31 cellular contexts compared by ENCODE assay signal in genomic region chr14:71444030-71444822, GRCh38.
DNase-seq lines count a peak whose midpoint lies in the region; ATAC-seq, FAIRE-seq and TF ChIP-seq lines count a peak whose summit lies in the region.
"Had no signal": no experiment of that assay in that cellular context is flagged by ENCODE, and none has a peak within 500 bp of the region (broad histone marks: within the 10 kb centered on the region; RNA-seq: fewer than 3 reads in every experiment).

No MANE protein-coding gene starts in this region.

- intact Hi-C loops in IMR-90 (cut with micrococcal nuclease): no loop called here

- TF ChIP-seq RAD21 in IMR-90 (IDR thresholded peaks at IDR 0.05; ENCODE audit: low read length): no peak

- no peak overlapping the region; the same call in 1 of the 2 replicates for H3K14ac ChIP-seq in IMR-90 (replicated peaks; ENCODE audit: low read depth, low read length)

- ATAC-seq in CD4-positive, CD25-positive, alpha-beta regulatory T cell (ENCODE audit: low read depth in 2 of 2): no peak
- ATAC-seq in IMR-90 (ENCODE audit: low read depth) (no peak), HG02870 (IDR thresholded peaks at IDR 0.05; ENCODE audit: unreplicated experiment) (no peak), HG03354 (IDR thresholded peaks at IDR 0.05; ENCODE audit: poor library complexity, severe bottlenecking, unreplicated experiment) (no peak)
- ATAC-seq: left cardiac atrium; mucosa of descending colon; natural killer cell treated with Interleukin-12 subunit alpha and Interleukin-12 subunit beta and Interleukin-15 and Interleukin-18, amount 100 ng/mL, for 72 hours; PC-3; stimulated activated memory B cell treated with anti-CD40 and anti-IgM and Interleukin-4, amounts not matched to agents 10 μg/mL and 1 μg/mL and 100 μg/mL, for 72 hours had no signal

- no peaks in the 10 kb centered on the region for H3K9me3 Mint-ChIP-seq in CD4-positive, CD25-positive, alpha-beta regulatory T cell
- H3K9me3 Mint-ChIP-seq in nephron progenitor cell: no peaks in the 10 kb centered on the region
- H3K9me3 Mint-ChIP-seq: activated T-helper 1 cell treated with anti-CD3 and anti-CD28 coated beads, Interleukin-12 subunit alpha, Interleukin-12 subunit beta, Interleukin-2, Interleukin-4 antibody, amounts not matched to agents 30 ng/mL and 10 ng/mL and 1 ng/mL, durations not matched to agents 14 hours and 24 hours and 36 hours; natural killer cell treated with Interleukin-12 subunit alpha and Interleukin-12 subunit beta and Interleukin-15 and Interleukin-18, amount 100 ng/mL, for 72 hours; stimulated activated memory B cell treated with anti-CD40 and anti-IgM and Interleukin-4, amounts not matched to agents 10 μg/mL and 1 μg/mL and 100 μg/mL, for 72 hours had no signal

- peaks cover 9 to 22% (median 12%) of the 10 kb centered on the region in 4 donors for H3K4me1 Mint-ChIP-seq in CD4-positive, CD25-positive, alpha-beta regulatory T cell
- peaks cover 4% of the 10 kb centered on the region for H3K4me1 Mint-ChIP-seq in nephron progenitor cell

- H4K5ac ChIP-seq in IMR-90 (ENCODE audit: low read depth, low read length): no peak overlapping the region

- no peak for DNase-seq in CD4-positive, CD25-positive, alpha-beta regulatory T cell
- DNase-seq in GM19239 (ENCODE audit: insufficient read length, low spot score) (no peak), IMR-90 (no peak), nephron progenitor cell (no peak), NCI-H226 (no peak)
- DNase-seq: ACHN; activated CD4-positive, alpha-beta T cell treated with anti-CD3 and anti-CD28 coated beads, Interleukin-2, amount 50 U/mL, for 4 hours; activated CD4-positive, CD25-positive, alpha-beta regulatory T cell; activated naive CD4-positive, alpha-beta T cell treated with anti-CD3 and anti-CD28 coated beads, Interleukin-2, amount 50 U/mL, for 16 hours; anterior cingulate cortex; effector CD8-positive, alpha-beta T cell; erythroblast; hypothalamus; KBM-7; left cardiac atrium; mucosa of descending colon; NCI-H1105; NCI-H187; NCI-H524 treated with DMSO at 0.1 percent for 48 hours; ovary; PC-3; SK-N-SH; testis; uterus had no signal

- no peak overlapping the region for H4K91ac ChIP-seq in IMR-90 (ENCODE audit: insufficient read depth, low read depth, low read length)

- FAIRE-seq in GM19239 (lab: Jason Lieb, UNC): peak; percentile 71
- FAIRE-seq: colon had no signal

- H3K56ac ChIP-seq in IMR-90 (ENCODE audit: extremely low read depth, insufficient read depth, low read length): no peak overlapping the region

- dilution Hi-C loops in IMR-90 (cut with HindIII; ENCODE audit: low sequenced_read_pairs, unreplicated experiment): no loop called here

- no peaks in the 10 kb centered on the region for H3K9me3 ChIP-seq in CD4-positive, CD25-positive, alpha-beta regulatory T cell (ENCODE audit: control insufficient read depth in 2 of 2, low read length in 2 of 2)
- H3K9me3 ChIP-seq in IMR-90 (ENCODE audit: control insufficient read depth, insufficient read depth, low read length): no peaks in the 10 kb centered on the region
- H3K9me3 ChIP-seq: mucosa of descending colon, ovary, SK-N-SH, testis, uterus had no signal

- no peak overlapping the region for H2BK120ac ChIP-seq in IMR-90 (ENCODE audit: low read depth, low read length)

- H3K27ac ChIP-seq in CD4-positive, CD25-positive, alpha-beta regulatory T cell (ENCODE audit: insufficient read depth, low read length, poor library complexity, severe bottlenecking): no peak overlapping the region
- H3K27ac ChIP-seq in IMR-90 (ENCODE audit: insufficient read depth, low read length): no peak overlapping the region
- H3K27ac ChIP-seq: ovary had no signal

- H4K20me1 ChIP-seq in IMR-90 (ENCODE audit: insufficient read depth, low read length): peaks cover 3% of the 10 kb centered on the region; the same call in 1 of the 2 replicates

- H3K27me3 ChIP-seq in CD4-positive, CD25-positive, alpha-beta regulatory T cell (ENCODE audit: control insufficient read depth, insufficient read depth, low read length): no peaks in the 10 kb centered on the region
- no peaks in the 10 kb centered on the region for H3K27me3 ChIP-seq in IMR-90 (ENCODE audit: control insufficient read depth, insufficient read depth, low read length)
- H3K27me3 ChIP-seq: ovary, testis, uterus had no signal

- H2AK9ac ChIP-seq in IMR-90 (replicated peaks; ENCODE audit: low read depth, low read length, poor library complexity): no peak overlapping the region

- H3K4me2 ChIP-seq in IMR-90 (ENCODE audit: low read depth, low read length): no peak overlapping the region
- H3K4me2 ChIP-seq: SK-N-SH had no signal

- no peak for TF ChIP-seq POLR2A in IMR-90 (IDR thresholded peaks at IDR 0.05; ENCODE audit: low read depth, low read length)

- POLR2A ChIA-PET in IMR-90 (lab: Charles Lee; ENCODE audit: unreplicated experiment): no interaction called here

- CTCF ChIA-PET in IMR-90 (lab: Yijun Ruan, JAX): no interaction called here

- H3K36me3 Mint-ChIP-seq in CD4-positive, CD25-positive, alpha-beta regulatory T cell: peaks cover 11% of the 10 kb centered on the region
- H3K36me3 Mint-ChIP-seq in nephron progenitor cell (ENCODE audit: low read depth): no peaks in the 10 kb centered on the region
- H3K36me3 Mint-ChIP-seq: natural killer cell treated with Interleukin-12 subunit alpha and Interleukin-12 subunit beta and Interleukin-15 and Interleukin-18, amount 100 ng/mL, for 72 hours had no signal

- H2AK5ac ChIP-seq in IMR-90 (ENCODE audit: low read depth, low read length): peak overlapping the region; percentile 30; the same call in 1 of the 2 replicates

- no peak for TF ChIP-seq CTCF in IMR-90 (conservative IDR thresholded peaks at IDR 0.05; ENCODE audit: low read depth, low read length)
- TF ChIP-seq CTCF in nephron progenitor cell (IDR thresholded peaks at IDR 0.05): no peak

- no peaks in the 10 kb centered on the region for H3K4me1 ChIP-seq in CD4-positive, CD25-positive, alpha-beta regulatory T cell (ENCODE audit: control insufficient read depth, insufficient read depth, low read length, poor library complexity, severe bottlenecking)
- H3K4me1 ChIP-seq in IMR-90 (ENCODE audit: control insufficient read depth, insufficient read depth, low read length): peaks cover 2% of the 10 kb centered on the region
- H3K4me1 ChIP-seq: uterus had no signal

- peaks cover 6% of the 10 kb centered on the region for H3K9me1 ChIP-seq in IMR-90 (ENCODE audit: insufficient read depth, low read length)

- no peak overlapping the region for H2BK5ac ChIP-seq in IMR-90 (ENCODE audit: low read depth, low read length, poor library complexity, severe bottlenecking)

- H3K4ac ChIP-seq in IMR-90 (ENCODE audit: low read depth, low read length): no peak overlapping the region

- H2BK20ac ChIP-seq in IMR-90 (ENCODE audit: low read depth, low read length): no peak overlapping the region

- H3K4me3 Mint-ChIP-seq in CD4-positive, CD25-positive, alpha-beta regulatory T cell: no peak overlapping the region
- no peak overlapping the region for H3K4me3 Mint-ChIP-seq in nephron progenitor cell
- H3K4me3 Mint-ChIP-seq: activated T-helper 1 cell treated with anti-CD3 and anti-CD28 coated beads, Interleukin-12 subunit alpha, Interleukin-12 subunit beta, Interleukin-2, Interleukin-4 antibody, amounts not matched to agents 30 ng/mL and 10 ng/mL and 1 ng/mL, durations not matched to agents 14 hours and 24 hours and 36 hours; natural killer cell treated with Interleukin-12 subunit alpha and Interleukin-12 subunit beta and Interleukin-15 and Interleukin-18, amount 100 ng/mL, for 72 hours; stimulated activated memory B cell treated with anti-CD40 and anti-IgM and Interleukin-4, amounts not matched to agents 10 μg/mL and 1 μg/mL and 100 μg/mL, for 72 hours had no signal

- no peak overlapping the region for H2BK15ac ChIP-seq in IMR-90 (ENCODE audit: low read depth, low read length)

- no peak overlapping the region for H3K4me3 ChIP-seq in CD4-positive, CD25-positive, alpha-beta regulatory T cell (ENCODE audit: low read depth, low read length)
- H3K4me3 ChIP-seq in IMR-90 (ENCODE audit: insufficient read depth, low read depth, low read length): no peak overlapping the region
- H3K4me3 ChIP-seq: lung, mucosa of descending colon, ovary, testis, uterus had no signal

- H4K8ac ChIP-seq in IMR-90 (ENCODE audit: low read depth in 2 of 2, low read length in 2 of 2): 0 out of 4 replicates have a peak overlapping the region, but pooled peaks of 1 of the 2 experiments have one; percentile 17

- H3K36me3 ChIP-seq in CD4-positive, CD25-positive, alpha-beta regulatory T cell (ENCODE audit: control insufficient read depth, insufficient read depth, low read length): no peaks in the 10 kb centered on the region
- H3K36me3 ChIP-seq in IMR-90 (ENCODE audit: control insufficient read depth, insufficient read depth, low read length): no peaks in the 10 kb centered on the region
- H3K36me3 ChIP-seq: ovary, uterus had no signal

- BruUV-seq in IMR-90 (replicated peaks; lab: Mats Ljungman, UMichigan): no TSS peak

- 0 out of 2 replicates have a peak overlapping the region, but pooled peaks have one; percentile 36 for H3K18ac ChIP-seq in IMR-90 (ENCODE audit: low read depth, low read length)

- H3K27ac Mint-ChIP-seq in CD4-positive, CD25-positive, alpha-beta regulatory T cell: peak overlapping the region in 2 of 3 donors; percentile 47 to 48
- H3K27ac Mint-ChIP-seq in nephron progenitor cell: peak overlapping the region; percentile 41
- H3K27ac Mint-ChIP-seq: activated T-helper 1 cell treated with anti-CD3 and anti-CD28 coated beads, Interleukin-12 subunit alpha, Interleukin-12 subunit beta, Interleukin-2, Interleukin-4 antibody, amounts not matched to agents 30 ng/mL and 10 ng/mL and 1 ng/mL, durations not matched to agents 14 hours and 24 hours and 36 hours; natural killer cell treated with Interleukin-12 subunit alpha and Interleukin-12 subunit beta and Interleukin-15 and Interleukin-18, amount 100 ng/mL, for 72 hours; stimulated activated memory B cell treated with anti-CD40 and anti-IgM and Interleukin-4, amounts not matched to agents 10 μg/mL and 1 μg/mL and 100 μg/mL, for 72 hours had no signal

- peak overlapping the region; percentile 7; the same call in 1 of the 2 replicates for H3K23ac ChIP-seq in IMR-90 (ENCODE audit: low read depth, low read length)

- H3K79me1 ChIP-seq in IMR-90 (ENCODE audit: low read depth in 1 of 2, low read length in 2 of 2): peaks cover 22 to 68% of the 10 kb centered on the region in 2 experiments; a peak in 3 of 4 replicates

- no peak overlapping the region for H3K9ac ChIP-seq in IMR-90 (ENCODE audit: low read depth, low read length)
- H3K9ac ChIP-seq: SK-N-SH had no signal

- WGBS in IMR-90 (ENCODE audit: extremely low coverage in 2 of 2, insufficient read length in 1 of 2), 2 experiments: 97% methylated on average over 6 of the region's 8 CpGs; no CpG with 5 or more reads in 1 of the 2 experiments

- no peak overlapping the region for H2AFZ ChIP-seq in IMR-90 (replicated peaks; ENCODE audit: low read length, poor library complexity)

- in situ Hi-C loops in IMR-90 (cut with MboI; ENCODE audit: low sequenced_read_pairs): no loop called here

- H3K27me3 Mint-ChIP-seq in CD4-positive, CD25-positive, alpha-beta regulatory T cell: no peaks in the 10 kb centered on the region
- H3K27me3 Mint-ChIP-seq in nephron progenitor cell (ENCODE audit: low read depth, poor library complexity): no peaks in the 10 kb centered on the region
- H3K27me3 Mint-ChIP-seq: natural killer cell treated with Interleukin-12 subunit alpha and Interleukin-12 subunit beta and Interleukin-15 and Interleukin-18, amount 100 ng/mL, for 72 hours; stimulated activated memory B cell treated with anti-CD40 and anti-IgM and Interleukin-4, amounts not matched to agents 10 μg/mL and 1 μg/mL and 100 μg/mL, for 72 hours had no signal
